In genomic region chr1:84691139-84691783, GRCh38 we compare ENCODE assay signal across 7 cellular contexts. TPM values are rescaled to one million over a fixed set of nuclear protein-coding genes. Genes with fewer than 3 reads are reported as not detected.
DNase-seq lines count a peak whose midpoint lies in the region; ATAC-seq, FAIRE-seq and TF ChIP-seq lines count a peak whose summit lies in the region.

No MANE protein-coding gene starts in this region.

- H2AFZ ChIP-seq in OCI-LY1 (ENCODE audit: low read length): no peak overlapping the region

- H3K9me2 ChIP-seq in OCI-LY1 (ENCODE audit: low read depth, low read length): no peaks in the 10 kb centered on the region

- no peaks in the 10 kb centered on the region for H4K20me1 ChIP-seq in OCI-LY1 (ENCODE audit: insufficient read depth, low read length)

- peaks cover 6% of the 10 kb centered on the region; the same call in 1 of the 2 replicates for H3F3A ChIP-seq in OCI-LY1 (ENCODE audit: insufficient read depth, low read length)

- H3K4me1 Mint-ChIP-seq in endothelial cell (ENCODE audit: unreplicated experiment) (peaks cover 13% of the 10 kb centered on the region), progenitor cell of endocrine pancreas (ENCODE audit: low read depth) (peaks cover 30% of the 10 kb centered on the region)

- no peak for ATAC-seq in GM19324 (IDR thresholded peaks at IDR 0.05; ENCODE audit: low FRiP score, unreplicated experiment)
- ATAC-seq in GM19463 (IDR thresholded peaks at IDR 0.05; ENCODE audit: unreplicated experiment): no peak

- no peaks in the 10 kb centered on the region for H3K27me3 ChIP-seq in OCI-LY1 (ENCODE audit: insufficient read depth, low read length)

- H3K27ac ChIP-seq in OCI-LY1 (ENCODE audit: low read depth, low read length, poor library complexity, severe bottlenecking): peak overlapping the region; percentile 89

- DNase-seq in GM18507 (ENCODE audit: extremely low spot score, insufficient read length, low read depth) (no peak), endothelial cell (ENCODE audit: low spot score) (no peak), progenitor cell of endocrine pancreas (ENCODE audit: low spot score, unreplicated experiment) (no peak), GM03348 (ENCODE audit: low spot score) (no peak)

- H3K36me3 ChIP-seq in OCI-LY1 (ENCODE audit: insufficient read depth, low read length): no peaks in the 10 kb centered on the region

- H3K4me2 ChIP-seq in OCI-LY1 (ENCODE audit: low read length): peak overlapping the region; percentile 88

- no peaks in the 10 kb centered on the region for H3K9me3 ChIP-seq in OCI-LY1 (ENCODE audit: low read length)

- H3K27me3 Mint-ChIP-seq in endothelial cell (ENCODE audit: unreplicated experiment) (no peaks in the 10 kb centered on the region), progenitor cell of endocrine pancreas (peaks cover 6% of the 10 kb centered on the region)

- H3K79me2 ChIP-seq in OCI-LY1 (ENCODE audit: insufficient read depth, low read length): peaks cover 35% of the 10 kb centered on the region

- H3K9me3 Mint-ChIP-seq in endothelial cell (ENCODE audit: unreplicated experiment) (no peaks in the 10 kb centered on the region), progenitor cell of endocrine pancreas (ENCODE audit: low read depth) (no peaks in the 10 kb centered on the region)

- H3K4me3 Mint-ChIP-seq in endothelial cell (ENCODE audit: unreplicated experiment) (peak overlapping the region; percentile 90), progenitor cell of endocrine pancreas (ENCODE audit: low read depth) (peak overlapping the region; percentile 92)

- H3K27ac Mint-ChIP-seq in endothelial cell (ENCODE audit: unreplicated experiment): no peak overlapping the region
- H3K27ac Mint-ChIP-seq in progenitor cell of endocrine pancreas: peak overlapping the region; percentile 97

- H3K4me3 ChIP-seq in OCI-LY1 (ENCODE audit: low read depth, low read length, poor library complexity, severe bottlenecking): peak overlapping the region; percentile 75

- H3K4me1 ChIP-seq in OCI-LY1 (ENCODE audit: insufficient read depth, low read length, severe bottlenecking): peaks cover 63% of the 10 kb centered on the region

- TF ChIP-seq CTCF in OCI-LY1 (IDR thresholded peaks at IDR 0.05; ENCODE audit: low read length) (no peak), endothelial cell (IDR thresholded peaks at IDR 0.05; ENCODE audit: unreplicated experiment) (no peak), progenitor cell of endocrine pancreas (IDR thresholded peaks at IDR 0.05; ENCODE audit: unreplicated experiment) (no peak)

- H3K36me3 Mint-ChIP-seq in endothelial cell (ENCODE audit: low read depth, unreplicated experiment): no peaks in the 10 kb centered on the region
- H3K36me3 Mint-ChIP-seq in progenitor cell of endocrine pancreas (ENCODE audit: insufficient read depth): no peaks in the 10 kb centered on the region

- peak overlapping the region; percentile 93 for H3K9ac ChIP-seq in OCI-LY1 (ENCODE audit: low read length)

- FAIRE-seq in GM18507 (lab: Jason Lieb, UNC): peak; percentile 45

RNA-seq across cellular contexts. Expression of gene SSX2IP, which starts 1.0 kb away (rescaled TPM):
- total RNA-seq in endothelial cell (ENCODE audit: unreplicated experiment): 7.3 TPM
- 36.4 and 41.5 TPM in 2 replicates for total RNA-seq in progenitor cell of endocrine pancreas
